8 cellular contexts compared by ENCODE assay signal in genomic region chr2:42974697-42975357, GRCh38.
A peak's percentile ranks its signal among the peaks of the same experiment; 100 is the strongest.
DNase-seq lines count a peak whose midpoint lies in the region; ATAC-seq and TF ChIP-seq lines count a peak whose summit lies in the region.

No MANE protein-coding gene starts in this region.

- peak overlapping the region; percentile 79 to 95 for H3K4ac ChIP-seq in mesenchymal stem cell (ENCODE audit: low read depth in 1 of 2, low read length in 2 of 2)

- H2BK5ac ChIP-seq in mesenchymal stem cell (ENCODE audit: low read depth, low read length, poor library complexity, severe bottlenecking) = peak overlapping the region; percentile 94

- peak overlapping the region; percentile 98 for H2BK15ac ChIP-seq in mesenchymal stem cell (ENCODE audit: low read depth, poor library complexity, severe bottlenecking)

- no peak overlapping the region for H3K4me3 ChIP-seq in effector memory CD4-positive, alpha-beta T cell (ENCODE audit: insufficient read depth, low read depth, low read length, poor library complexity, severe bottlenecking)
- peak overlapping the region in 1 of 2 experiments; percentile 67 for H3K4me3 ChIP-seq in mesenchymal stem cell (ENCODE audit: insufficient read depth in 1 of 2, low read depth in 1 of 2, low read length in 2 of 2)

- peak overlapping the region; percentile 94 to 96 for H3K18ac ChIP-seq in mesenchymal stem cell (ENCODE audit: low read depth in 1 of 2, low read length in 2 of 2)

- ATAC-seq in GM18861 (IDR thresholded peaks at IDR 0.05; ENCODE audit: unreplicated experiment) = no peak

- H2AFZ ChIP-seq in mesenchymal stem cell (ENCODE audit: low read depth, low read length) = peak overlapping the region; percentile 1

- peak; percentile 39 for DNase-seq in GM10266 (ENCODE audit: extremely low spot score)
- peak; percentile 47 for DNase-seq in NCI-H1694 treated with DMSO at 0.1 percent for 48 hours (lab: John Stamatoyannopoulos, UW)
- DNase-seq in activated CD8-positive, alpha-beta memory T cell treated with anti-CD3 and anti-CD28 coated beads for 1 hour (ENCODE audit: extremely low read depth in 1 of 2, low read depth in 1 of 2) = peak; percentile 22 to 41
- DNase-seq in effector memory CD4-positive, alpha-beta T cell = peak; percentile 17 to 24 (median 24)
- DNase-seq in mesenchymal stem cell = peak; percentile 82
- peak; percentile 25 for DNase-seq in stimulated activated CD8-positive, alpha-beta memory T cell treated with anti-CD3 and anti-CD28 coated beads, Interleukin-12 subunit alpha, Interleukin-12 subunit beta, amount 100 ng/mL, for 4 hours (ENCODE audit: low read depth)
- DNase-seq in cortex of kidney (lab: John Stamatoyannopoulos, UW) = no peak

- no peaks in the 10 kb centered on the region for H3K36me3 ChIP-seq in effector memory CD4-positive, alpha-beta T cell (ENCODE audit: control insufficient read depth, insufficient read depth, low read length)
- no peaks in the 10 kb centered on the region for H3K36me3 ChIP-seq in mesenchymal stem cell (ENCODE audit: control insufficient read depth in 1 of 2, insufficient read depth in 2 of 2, low read depth in 1 of 2, low read length in 2 of 2)

- no peaks in the 10 kb centered on the region for H3K27me3 ChIP-seq in effector memory CD4-positive, alpha-beta T cell (replicated peaks; ENCODE audit: control insufficient read depth, insufficient read depth, low read length, poor library complexity, severe bottlenecking)
- H3K27me3 ChIP-seq in mesenchymal stem cell (ENCODE audit: control insufficient read depth in 1 of 2, insufficient read depth in 1 of 2, low read length in 2 of 2) = no peaks in the 10 kb centered on the region

- no peaks in the 10 kb centered on the region for H3K9me3 ChIP-seq in effector memory CD4-positive, alpha-beta T cell (ENCODE audit: control insufficient read depth, low read length)
- H3K9me3 ChIP-seq in mesenchymal stem cell (ENCODE audit: control insufficient read depth, low read length) = no peaks in the 10 kb centered on the region

- peak overlapping the region; percentile 90 for H3K9ac ChIP-seq in mesenchymal stem cell (ENCODE audit: low read length)

- H3K14ac ChIP-seq in mesenchymal stem cell (ENCODE audit: low read length in 2 of 2) = peak overlapping the region in 1 of 2 experiments; percentile 64

- H3K23ac ChIP-seq in mesenchymal stem cell (ENCODE audit: low read length in 2 of 2) = peak overlapping the region in 1 of 2 experiments; percentile 65

- peak; percentile 85 for TF ChIP-seq CTCF in GM10266 (IDR thresholded peaks at IDR 0.05; ENCODE audit: control insufficient read depth, insufficient read depth, low read depth, missing control alignments)

- H3K79me1 ChIP-seq in mesenchymal stem cell (replicated peaks; ENCODE audit: low read length, poor library complexity, severe bottlenecking) = no peaks in the 10 kb centered on the region

- peak overlapping the region; percentile 92 for H2AK5ac ChIP-seq in mesenchymal stem cell (ENCODE audit: low read length, severe bottlenecking)

- no peaks in the 10 kb centered on the region for H3K4me1 ChIP-seq in effector memory CD4-positive, alpha-beta T cell (ENCODE audit: control insufficient read depth, insufficient read depth, low read length, poor library complexity, severe bottlenecking)
- H3K4me1 ChIP-seq in mesenchymal stem cell (ENCODE audit: control insufficient read depth, insufficient read depth, low read depth, low read length) = peaks cover 53% of the 10 kb centered on the region

- H2BK12ac ChIP-seq in mesenchymal stem cell (ENCODE audit: low read length in 2 of 2) = peak overlapping the region; percentile 60 to 95

- no peak overlapping the region for H3K27ac ChIP-seq in effector memory CD4-positive, alpha-beta T cell (ENCODE audit: insufficient read depth, low read length, poor library complexity, severe bottlenecking)
- H3K27ac ChIP-seq in mesenchymal stem cell (ENCODE audit: low read length, poor library complexity, severe bottlenecking) = peak overlapping the region; percentile 90

- H4K91ac ChIP-seq in mesenchymal stem cell (ENCODE audit: low read length) = peak overlapping the region; percentile 94

- peak overlapping the region; percentile 46 for H3K4me2 ChIP-seq in mesenchymal stem cell (ENCODE audit: low read length, poor library complexity, severe bottlenecking)

- peak overlapping the region; percentile 98 for H2BK120ac ChIP-seq in mesenchymal stem cell (ENCODE audit: low read depth, low read length)

- 14% methylated on average over 20 of the region's 27 CpGs for WGBS in mesenchymal stem cell

- peak overlapping the region; percentile 99 for H4K8ac ChIP-seq in mesenchymal stem cell (ENCODE audit: low read length)
